1 cellular context compared by ENCODE assay signal in the genomic region with DNA sequence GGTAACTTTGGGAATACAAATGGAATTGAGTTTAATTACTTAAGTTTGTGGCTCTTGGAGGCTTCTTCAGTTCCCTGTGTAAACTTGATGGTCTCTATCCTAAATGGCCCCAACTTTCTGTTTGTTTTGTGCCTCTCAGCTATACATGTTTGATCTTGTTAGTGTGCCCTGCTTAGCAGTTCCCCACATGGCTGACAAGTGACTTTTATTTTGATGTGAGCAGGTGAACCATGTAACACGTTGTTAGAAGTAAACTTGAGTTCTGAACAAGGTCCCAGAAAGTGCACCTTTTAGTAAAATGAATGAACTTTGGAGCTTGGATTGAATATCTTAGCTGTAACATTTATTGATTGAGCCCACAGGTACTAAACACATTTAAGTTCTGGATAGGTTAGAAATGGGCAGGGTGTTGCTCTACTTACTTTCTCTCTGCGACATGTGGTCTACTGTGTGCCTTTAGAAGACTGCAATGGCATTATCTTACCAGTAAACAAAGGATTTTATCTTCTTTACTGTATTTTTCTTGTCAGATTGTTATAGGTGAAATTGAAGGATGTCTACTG.
TF ChIP-seq lines count a peak whose summit lies in the region.

No MANE protein-coding gene starts in this region.

TF ChIP-seq in GM12878, 131 proteins besides CTCF, POLR2A, EP300 and RAD21:
- TF ChIP-seq TAF1 (IDR thresholded peaks at IDR 0.05; ENCODE audit: borderline replicate concordance, low read depth, low read length) (no peak), ZZZ3 (IDR thresholded peaks at IDR 0.05; ENCODE audit: control insufficient read depth, insufficient read length, low read depth) (no peak), NFIC (IDR thresholded peaks at IDR 0.05; ENCODE audit: low read depth, low read length) (no peak), IKZF1 (conservative IDR thresholded peaks at IDR 0.05) (no peak), GATAD2B (conservative IDR thresholded peaks at IDR 0.05; ENCODE audit: low read depth) (no peak), SP1 (IDR thresholded peaks at IDR 0.05; ENCODE audit: low read depth, low read length) (no peak)
- TF ChIP-seq, protein P1, sequence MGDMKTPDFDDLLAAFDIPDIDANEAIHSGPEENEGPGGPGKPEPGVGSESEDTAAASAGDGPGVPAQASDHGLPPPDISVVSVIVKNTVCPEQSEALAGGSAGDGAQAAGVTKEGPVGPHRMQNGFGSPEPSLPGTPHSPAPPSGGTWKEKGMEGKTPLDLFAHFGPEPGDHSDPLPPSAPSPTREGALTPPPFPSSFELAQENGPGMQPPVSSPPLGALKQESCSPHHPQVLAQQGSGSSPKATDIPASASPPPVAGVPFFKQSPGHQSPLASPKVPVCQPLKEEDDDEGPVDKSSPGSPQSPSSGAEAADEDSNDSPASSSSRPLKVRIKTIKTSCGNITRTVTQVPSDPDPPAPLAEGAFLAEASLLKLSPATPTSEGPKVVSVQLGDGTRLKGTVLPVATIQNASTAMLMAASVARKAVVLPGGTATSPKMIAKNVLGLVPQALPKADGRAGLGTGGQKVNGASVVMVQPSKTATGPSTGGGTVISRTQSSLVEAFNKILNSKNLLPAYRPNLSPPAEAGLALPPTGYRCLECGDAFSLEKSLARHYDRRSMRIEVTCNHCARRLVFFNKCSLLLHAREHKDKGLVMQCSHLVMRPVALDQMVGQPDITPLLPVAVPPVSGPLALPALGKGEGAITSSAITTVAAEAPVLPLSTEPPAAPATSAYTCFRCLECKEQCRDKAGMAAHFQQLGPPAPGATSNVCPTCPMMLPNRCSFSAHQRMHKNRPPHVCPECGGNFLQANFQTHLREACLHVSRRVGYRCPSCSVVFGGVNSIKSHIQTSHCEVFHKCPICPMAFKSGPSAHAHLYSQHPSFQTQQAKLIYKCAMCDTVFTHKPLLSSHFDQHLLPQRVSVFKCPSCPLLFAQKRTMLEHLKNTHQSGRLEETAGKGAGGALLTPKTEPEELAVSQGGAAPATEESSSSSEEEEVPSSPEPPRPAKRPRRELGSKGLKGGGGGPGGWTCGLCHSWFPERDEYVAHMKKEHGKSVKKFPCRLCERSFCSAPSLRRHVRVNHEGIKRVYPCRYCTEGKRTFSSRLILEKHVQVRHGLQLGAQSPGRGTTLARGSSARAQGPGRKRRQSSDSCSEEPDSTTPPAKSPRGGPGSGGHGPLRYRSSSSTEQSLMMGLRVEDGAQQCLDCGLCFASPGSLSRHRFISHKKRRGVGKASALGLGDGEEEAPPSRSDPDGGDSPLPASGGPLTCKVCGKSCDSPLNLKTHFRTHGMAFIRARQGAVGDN (IDR thresholded peaks at IDR 0.05) = no peak
- TF ChIP-seq, protein P2, sequence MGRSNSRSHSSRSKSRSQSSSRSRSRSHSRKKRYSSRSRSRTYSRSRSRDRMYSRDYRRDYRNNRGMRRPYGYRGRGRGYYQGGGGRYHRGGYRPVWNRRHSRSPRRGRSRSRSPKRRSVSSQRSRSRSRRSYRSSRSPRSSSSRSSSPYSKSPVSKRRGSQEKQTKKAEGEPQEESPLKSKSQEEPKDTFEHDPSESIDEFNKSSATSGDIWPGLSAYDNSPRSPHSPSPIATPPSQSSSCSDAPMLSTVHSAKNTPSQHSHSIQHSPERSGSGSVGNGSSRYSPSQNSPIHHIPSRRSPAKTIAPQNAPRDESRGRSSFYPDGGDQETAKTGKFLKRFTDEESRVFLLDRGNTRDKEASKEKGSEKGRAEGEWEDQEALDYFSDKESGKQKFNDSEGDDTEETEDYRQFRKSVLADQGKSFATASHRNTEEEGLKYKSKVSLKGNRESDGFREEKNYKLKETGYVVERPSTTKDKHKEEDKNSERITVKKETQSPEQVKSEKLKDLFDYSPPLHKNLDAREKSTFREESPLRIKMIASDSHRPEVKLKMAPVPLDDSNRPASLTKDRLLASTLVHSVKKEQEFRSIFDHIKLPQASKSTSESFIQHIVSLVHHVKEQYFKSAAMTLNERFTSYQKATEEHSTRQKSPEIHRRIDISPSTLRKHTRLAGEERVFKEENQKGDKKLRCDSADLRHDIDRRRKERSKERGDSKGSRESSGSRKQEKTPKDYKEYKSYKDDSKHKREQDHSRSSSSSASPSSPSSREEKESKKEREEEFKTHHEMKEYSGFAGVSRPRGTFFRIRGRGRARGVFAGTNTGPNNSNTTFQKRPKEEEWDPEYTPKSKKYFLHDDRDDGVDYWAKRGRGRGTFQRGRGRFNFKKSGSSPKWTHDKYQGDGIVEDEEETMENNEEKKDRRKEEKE (IDR thresholded peaks at IDR 0.05) = no peak
